8 cellular contexts compared by ENCODE assay signal in the genomic region with DNA sequence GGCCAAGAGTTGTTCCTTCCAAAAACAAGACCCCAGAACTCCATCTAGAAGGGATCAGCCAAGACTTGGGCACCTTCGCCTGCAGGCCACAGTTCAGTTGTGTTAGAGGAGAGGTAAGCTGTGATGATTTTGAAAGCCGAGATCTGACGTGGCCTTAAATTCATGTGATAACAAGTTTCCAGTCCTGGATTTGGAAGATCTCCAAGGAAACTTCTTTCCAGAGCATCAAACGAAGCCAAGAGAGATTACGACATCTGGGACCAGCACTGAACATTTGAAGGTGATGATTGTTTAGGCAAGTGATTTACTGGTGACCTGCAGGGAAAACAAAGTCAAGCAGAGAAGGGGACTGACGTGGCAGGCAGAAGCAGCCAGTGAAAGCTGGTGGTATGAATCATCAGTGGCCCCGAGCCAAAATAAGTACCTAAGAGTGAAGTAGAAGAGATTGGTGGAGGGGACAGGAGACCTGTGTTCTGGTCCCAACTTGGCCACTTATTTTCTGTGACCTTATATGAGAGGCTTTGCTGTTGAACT.
DNase-seq lines count a peak whose midpoint lies in the region; ATAC-seq, FAIRE-seq and TF ChIP-seq lines count a peak whose summit lies in the region.

No MANE protein-coding gene starts in this region.

- H3K4me1 Mint-ChIP-seq in CD4-positive, alpha-beta memory T cell = no peaks in the 10 kb centered on the region

- 37 to 50% (median 42%) methylated on average over 7 of the region's 7 CpGs for WGBS in stomach, 5 donors

- peaks cover 0 to 5% (median 2%) of the 10 kb centered on the region in 4 donors for H3K4me1 ChIP-seq in stomach
- no peaks in the 10 kb centered on the region for H3K4me1 ChIP-seq in CD4-positive, alpha-beta memory T cell (ENCODE audit: insufficient read depth, low read length)

- peak overlapping the region in 1 of 5 donors; percentile 32 for H3K27ac ChIP-seq in stomach
- H3K27ac ChIP-seq in CD4-positive, alpha-beta memory T cell (ENCODE audit: low read depth, low read length) = no peak overlapping the region

- POLR2A ChIA-PET in AG04449 (lab: Yijun Ruan, JAX) = no interaction called here
- POLR2A ChIA-PET in CD4-positive, alpha-beta memory T cell (lab: Charles Lee; ENCODE audit: partially characterized antibody) = no interaction called here

- H3K36me3 Mint-ChIP-seq in CD4-positive, alpha-beta memory T cell = no peaks in the 10 kb centered on the region

- ATAC-seq in GM19023 (IDR thresholded peaks at IDR 0.05; ENCODE audit: unreplicated experiment) = peak; percentile 59

- no peaks in the 10 kb centered on the region for H3K27me3 ChIP-seq in stomach
- H3K27me3 ChIP-seq in CD4-positive, alpha-beta memory T cell (ENCODE audit: insufficient read depth, low read length) = no peaks in the 10 kb centered on the region

- H3K4me3 ChIP-seq in AG04449 (ENCODE audit: low read depth, low read length) (no peak overlapping the region), stomach (no peak overlapping the region)
- no peak overlapping the region for H3K4me3 ChIP-seq in CD4-positive, alpha-beta memory T cell (ENCODE audit: low read length in 2 of 2)

- CTCF ChIA-PET in AG04449 (lab: Yijun Ruan, JAX) = interaction anchor here (1.2 kb wide), 1 partner anchor 693 kb away, joined by 3 read pairs; no protein-coding TSS in a partner anchor
- CTCF ChIA-PET in CD4-positive, alpha-beta memory T cell (lab: Charles Lee; ENCODE audit: partially characterized antibody) = no interaction called here

- H3K27me3 Mint-ChIP-seq in CD4-positive, alpha-beta memory T cell = peaks cover 0 to 2% of the 10 kb centered on the region in 2 donors

- no peak overlapping the region for H3K4me3 Mint-ChIP-seq in CD4-positive, alpha-beta memory T cell

- no peaks in the 10 kb centered on the region for H3K9me3 Mint-ChIP-seq in CD4-positive, alpha-beta memory T cell

- no peak for TF ChIP-seq POLR2A in stomach (IDR thresholded peaks at IDR 0.05)

- no peak overlapping the region for H3K27ac Mint-ChIP-seq in CD4-positive, alpha-beta memory T cell

- intact Hi-C loops in stomach (cut with DNase I; ENCODE audit: low total_unique reads) = no loop called here
- intact Hi-C loops in CD4-positive, alpha-beta memory T cell (cut with micrococcal nuclease) = no loop called here

- peak; percentile 91 for DNase-seq in AG04449 (ENCODE audit: low read depth, low spot score)
- DNase-seq in LoVo (ENCODE audit: low spot score) = peak; percentile 81
- peak; percentile 20 for DNase-seq in fibroblast of peridontal ligament (ENCODE audit: extremely low read depth)
- DNase-seq in stomach = peak; percentile 47
- no peak for DNase-seq in GM19239 (ENCODE audit: insufficient read length, low spot score)
- DNase-seq in CD4-positive, alpha-beta memory T cell = no peak
- DNase-seq in NCI-H526 (lab: John Stamatoyannopoulos, UW) = no peak

- no peak for FAIRE-seq in GM19239 (lab: Jason Lieb, UNC)

- peak; percentile 21 for TF ChIP-seq EP300 in stomach (IDR thresholded peaks at IDR 0.05)

- no peak for TF ChIP-seq CTCF in AG04449 (IDR thresholded peaks at IDR 0.05; ENCODE audit: insufficient read depth, low read length, missing control alignments)
- no peak for TF ChIP-seq CTCF in stomach (IDR thresholded peaks at IDR 0.05)

- no peaks in the 10 kb centered on the region for H3K36me3 ChIP-seq in stomach
- H3K36me3 ChIP-seq in CD4-positive, alpha-beta memory T cell (ENCODE audit: insufficient read depth, low read length) = no peaks in the 10 kb centered on the region

- H3K9me3 ChIP-seq in stomach = no peaks in the 10 kb centered on the region
- H3K9me3 ChIP-seq in CD4-positive, alpha-beta memory T cell (ENCODE audit: control insufficient read depth in 1 of 2, low read length in 2 of 2) = no peaks in the 10 kb centered on the region

Comparison
In these comparisons a context has a peak if more than half of its experiments do, and no peak if none do; other contexts are left out.
1. DNase-seq: peak in AG04449 (single experiment), LoVo (single experiment), fibroblast of peridontal ligament (single experiment) and stomach (single experiment); none in GM19239 (single experiment), CD4-positive, alpha-beta memory T cell (0 of 5) and NCI-H526 (0 of 2).